Comparison of ENCODE assay signal across 12 cellular contexts in genomic region chr19:5152013-5152763, GRCh38.
"Had no signal": no experiment of that assay in that cellular context is flagged by ENCODE, and none has a peak within 500 bp of the region (broad histone marks: within the 10 kb centered on the region; RNA-seq: fewer than 3 reads in every experiment).

No MANE protein-coding gene starts in this region.

- H3K9me3 ChIP-seq: psoas muscle, right lobe of liver had no signal

- FAIRE-seq: colon had no signal

- DNase-seq: activated CD4-positive, alpha-beta memory T cell treated with anti-CD3 and anti-CD28 coated beads, Interleukin-2, amount 10 ng/mL, durations not matched to agents 7 days and 5 days; activated gamma-delta T cell; activated T-cell treated with anti-CD3 and anti-CD28 coated beads, Interleukin-2, amount 50 U/mL, for 4 hours; amniotic stem cell; caudate nucleus; foreskin keratinocyte; mesendoderm; nephron progenitor cell had no signal

- H3K27ac ChIP-seq: foreskin keratinocyte, psoas muscle, right lobe of liver, VCaP had no signal

- ATAC-seq: activated T-cell treated with anti-CD3 and anti-CD28 coated beads, Interleukin-2, amount 50 U/mL, for 4 hours; foreskin keratinocyte; psoas muscle; right lobe of liver had no signal

- H3K27me3 ChIP-seq: right lobe of liver had no signal

- H3K4me1 ChIP-seq: foreskin keratinocyte, right lobe of liver had no signal

- H3K4me3 ChIP-seq: psoas muscle, right lobe of liver had no signal
